25 cellular contexts compared by ENCODE assay signal in the genomic region with DNA sequence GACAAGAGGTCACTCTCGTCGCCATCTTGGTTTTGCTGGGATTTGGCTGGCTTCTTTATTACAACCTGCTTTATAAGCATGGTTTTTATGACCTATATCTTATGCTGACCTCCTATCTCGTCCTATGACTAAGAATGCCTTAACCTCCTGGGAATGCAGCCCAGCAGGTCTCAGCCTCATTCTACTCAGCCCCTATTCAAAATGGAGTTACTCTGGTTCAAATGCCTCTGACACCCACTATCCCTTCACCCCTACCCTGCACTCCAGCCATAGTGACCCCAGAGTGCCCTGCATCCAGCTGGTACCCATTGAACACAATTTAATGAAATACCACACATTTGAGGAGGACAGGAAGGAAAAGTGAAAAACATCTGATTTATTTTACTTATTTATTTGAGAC. TPM values are rescaled to one million over a fixed set of nuclear protein-coding genes. Genes with fewer than 3 reads are reported as not detected.
DNase-seq lines count a peak whose midpoint lies in the region; ATAC-seq, FAIRE-seq and TF ChIP-seq lines count a peak whose summit lies in the region.
"Had no signal": no experiment of that assay in that cellular context is flagged by ENCODE, and none has a peak within 500 bp of the region (broad histone marks: within the 10 kb centered on the region; RNA-seq: fewer than 3 reads in every experiment).

No MANE protein-coding gene starts in this region.

- no peak overlapping the region for H2AFZ ChIP-seq in K562 (ENCODE audit: low read depth, low read length)
- H2AFZ ChIP-seq: GM23338 had no signal

- no peak for TF ChIP-seq RAD21 in K562 (CRISPR knock-in tag; conservative IDR thresholded peaks at IDR 0.05 in 1 of 2, IDR thresholded peaks at IDR 0.05 in 1 of 2)

- TF ChIP-seq POLR2A in K562 (conservative IDR thresholded peaks at IDR 0.05) (no peak), uterus (IDR thresholded peaks at IDR 0.05) (no peak)

- H3K27me3 ChIP-seq in K562 (ENCODE audit: control insufficient read depth in 2 of 2, insufficient read depth in 2 of 2, low read length in 2 of 2) = no peaks in the 10 kb centered on the region
- no peaks in the 10 kb centered on the region for H3K27me3 ChIP-seq in uterus
- H3K27me3 ChIP-seq in left lung = no peaks in the 10 kb centered on the region
- H3K27me3 ChIP-seq: BLaER1 had no signal

- no peaks in the 10 kb centered on the region for H3K9me3 Mint-ChIP-seq in activated naive CD4-positive, alpha-beta T cell treated with anti-CD3 and anti-CD28 coated beads, Interleukin-2, amount 50 U/mL, for 24 hours
- H3K9me3 Mint-ChIP-seq in naive B cell = peaks cover 0 to 1% (median 0%) of the 10 kb centered on the region in 7 donors
- H3K9me3 Mint-ChIP-seq: CD4-positive, alpha-beta T cell; CD8-positive, alpha-beta memory T cell; H9 had no signal

- in situ Hi-C loops in K562 (cut with MboI) = no loop called here

- H3K4me1 Mint-ChIP-seq in activated naive CD4-positive, alpha-beta T cell treated with anti-CD3 and anti-CD28 coated beads, Interleukin-2, amount 50 U/mL, for 24 hours = peaks cover 20% of the 10 kb centered on the region
- peaks cover 26 to 43% (median 31%) of the 10 kb centered on the region in 3 donors for H3K4me1 Mint-ChIP-seq in naive B cell
- H3K4me1 Mint-ChIP-seq: GM23338, H9 had no signal

- H3K4me3 Mint-ChIP-seq in activated naive CD4-positive, alpha-beta T cell treated with anti-CD3 and anti-CD28 coated beads, Interleukin-2, amount 50 U/mL, for 24 hours = no peak overlapping the region
- no peak overlapping the region for H3K4me3 Mint-ChIP-seq in naive B cell
- H3K4me3 Mint-ChIP-seq: B cell; CD4-positive, alpha-beta T cell; CD8-positive, alpha-beta memory T cell; GM23338; H9 had no signal

- ATAC-seq in K562 (no peak), naive B cell (ENCODE audit: low read depth in 2 of 2) (no peak), left lung (no peak), HG02884 (IDR thresholded peaks at IDR 0.05; ENCODE audit: unreplicated experiment) (no peak)
- ATAC-seq: GM23338, HCT116 had no signal

- H3K4me3 ChIP-seq in K562 (no peak overlapping the region), uterus (no peak overlapping the region), left lung (no peak overlapping the region)
- H3K4me3 ChIP-seq: BLaER1, GM23338 had no signal

- no peaks in the 10 kb centered on the region for H3K27me3 Mint-ChIP-seq in activated naive CD4-positive, alpha-beta T cell treated with anti-CD3 and anti-CD28 coated beads, Interleukin-2, amount 50 U/mL, for 24 hours
- no peaks in the 10 kb centered on the region for H3K27me3 Mint-ChIP-seq in naive B cell
- H3K27me3 Mint-ChIP-seq: B cell; CD4-positive, alpha-beta T cell; CD8-positive, alpha-beta memory T cell had no signal

- no peaks in the 10 kb centered on the region for H3K36me3 ChIP-seq in K562 (ENCODE audit: control insufficient read depth, insufficient read depth, low read length)
- H3K36me3 ChIP-seq in uterus = no peaks in the 10 kb centered on the region
- H3K36me3 ChIP-seq in left lung = no peaks in the 10 kb centered on the region

- H3K27ac ChIP-seq in K562 (ENCODE audit: extremely low read depth, low read depth, low read length) (no peak overlapping the region), uterus (no peak overlapping the region), left lung (no peak overlapping the region)
- H3K27ac ChIP-seq: 22Rv1, BLaER1, C4-2B had no signal

- H4K20me1 ChIP-seq in K562 (replicated peaks; ENCODE audit: control insufficient read depth, insufficient read depth, low read length) = no peaks in the 10 kb centered on the region
- H4K20me1 ChIP-seq: BLaER1 had no signal

- H3K27ac Mint-ChIP-seq in activated naive CD4-positive, alpha-beta T cell treated with anti-CD3 and anti-CD28 coated beads, Interleukin-2, amount 50 U/mL, for 24 hours = peak overlapping the region; percentile 4
- peak overlapping the region in 4 of 6 donors; percentile 47 to 90 (median 65) for H3K27ac Mint-ChIP-seq in naive B cell
- H3K27ac Mint-ChIP-seq: B cell; CD4-positive, alpha-beta T cell; GM23338; H9 had no signal

- TF ChIP-seq EP300 in K562 (IDR thresholded peaks at IDR 0.05; ENCODE audit: low read length) = no peak

- FAIRE-seq in K562 (lab: Jason Lieb, UNC) = no peak
- FAIRE-seq: A204.1, D721Med, GM12891, GM18507 had no signal

- H3K79me2 ChIP-seq in K562 (ENCODE audit: control insufficient read depth, insufficient read depth, low read length) = no peaks in the 10 kb centered on the region

- POLR2A ChIA-PET in K562 (lab: Yijun Ruan, JAX) = interaction anchor here (1.2 kb wide), 1 partner anchor 137 kb away, joined by 3 read pairs; no protein-coding TSS in a partner anchor

- intact Hi-C loops in K562 (cut with micrococcal nuclease) (loop anchor here (2.0 to 5.0 kb wide), 3 partner anchors 25 to 295 kb away; no protein-coding TSS in a partner anchor), uterus (cut with DNase I; ENCODE audit: low total_unique reads) (no loop called here), left lung (cut with DNase I) (no loop called here)

- DNase-seq in activated naive CD4-positive, alpha-beta T cell treated with Interleukin-2 at 50 U/mL for 16 hours = no peak
- DNase-seq in K562 (ENCODE audit: extremely low read depth in 1 of 4, low spot score in 3 of 4) (no peak), naive B cell (no peak), uterus (no peak), NCI-H1092 treated with DMSO at 0.1 percent for 48 hours (lab: John Stamatoyannopoulos, UW) (no peak), left lung (no peak)
- DNase-seq: CD4-positive, alpha-beta T cell; CD8-positive, alpha-beta memory T cell; DMS 273 treated with DMSO at 0.1 percent for 48 hours; DMS79; EL; GDM1; H9 had no signal

- 57% methylated on average over 3 of the region's 3 CpGs for WGBS in K562 (ENCODE audit: insufficient coverage, low coverage, missing lambda C conversion rate)

- TF ChIP-seq CTCF in K562 (IDR thresholded peaks at IDR 0.05 in 2 of 3, conservative IDR thresholded peaks at IDR 0.05 in 1 of 3; ENCODE audit: insufficient read depth in 2 of 3, low read depth in 1 of 3, low read length in 3 of 3) (no peak), uterus (IDR thresholded peaks at IDR 0.05) (no peak), left lung (IDR thresholded peaks at IDR 0.05) (no peak)

- no peaks in the 10 kb centered on the region for H3K9me3 ChIP-seq in K562 (replicated peaks; ENCODE audit: control insufficient read depth, insufficient read depth, low read depth, low read length)
- no peaks in the 10 kb centered on the region for H3K9me3 ChIP-seq in uterus
- no peaks in the 10 kb centered on the region for H3K9me3 ChIP-seq in left lung
- H3K9me3 ChIP-seq: BLaER1 had no signal

- CTCF ChIA-PET in K562 (lab: Yijun Ruan, JAX; ENCODE audit: low intra/inter-chr PET ratio) = interaction anchor here (1.1 to 3.2 kb wide), 3 partner anchors 135 to 202 kb away, joined by 3 to 30 read pairs (median 18); a partner anchor contains a TSS

- H3K36me3 Mint-ChIP-seq in activated naive CD4-positive, alpha-beta T cell treated with anti-CD3 and anti-CD28 coated beads, Interleukin-2, amount 50 U/mL, for 24 hours = peaks cover 1% of the 10 kb centered on the region
- no peaks in the 10 kb centered on the region for H3K36me3 Mint-ChIP-seq in naive B cell

- no peaks in the 10 kb centered on the region for H3K9me1 ChIP-seq in K562 (ENCODE audit: control insufficient read depth, insufficient read depth, low read length)

- H3K4me1 ChIP-seq in K562 (replicated peaks in 1 of 2; ENCODE audit: control insufficient read depth in 2 of 2, insufficient read depth in 2 of 2, low read length in 2 of 2) (no peaks in the 10 kb centered on the region), uterus (no peaks in the 10 kb centered on the region), left lung (peaks cover 0 to 14% of the 10 kb centered on the region in 2 donors)
- H3K4me1 ChIP-seq: BLaER1 had no signal

- no peak overlapping the region for H3K9ac ChIP-seq in K562 (ENCODE audit: insufficient read depth in 1 of 2, low read depth in 2 of 2, low read length in 2 of 2)
- H3K9ac ChIP-seq: BLaER1 had no signal

- H3K4me2 ChIP-seq in K562 (ENCODE audit: insufficient read depth, low read length) = no peak overlapping the region
- H3K4me2 ChIP-seq: BLaER1, GM23338 had no signal

- no TSS peak for BruUV-seq in K562 (replicated peaks; lab: Mats Ljungman, UMichigan)

RNA-seq across cellular contexts. Expression of a gene that starts 23.4 kb away (rescaled TPM):
- 16.8 and 19.9 TPM in 2 replicates for total RNA-seq in K562 (2011; cell fraction: chromatin; rRNA removed; ENCODE audit: low replicate concordance)
- 13.3 and 14.7 TPM in 2 replicates for total RNA-seq in K562 (2011; cell fraction: nucleolus; rRNA removed)
- total RNA-seq in K562 (2011; cell fraction: nucleoplasm; rRNA removed) = 20.2 and 22.2 TPM in 2 replicates
- total RNA-seq in K562 (2014; rRNA removed) (18.8 and 20.9 TPM in 2 replicates), K562 (2014; rRNA removed; fragmentation: Illumina TruSeq; extraction: Trizol) (32.8 and 38.7 TPM in 2 replicates), K562 (2015; rRNA removed; fragmentation: Illumina TruSeq; extraction: Trizol) (32.2 and 33.9 TPM in 2 replicates), K562 (2021) (19.9 and 21.6 TPM in 2 replicates), uterus (10 to 100 TPM in 3 of 4 donors, 1 to 10 TPM in 1; 2.0 to 61.7 (median 25.9) TPM), left lung (10 to 100 TPM; 14.7 to 16.1 TPM)
- polyA plus RNA-seq in K562 (2011; rRNA removed) (24.9 and 28.3 TPM in 2 replicates), K562 (2014; fragmentation: Illumina TruSeq; extraction: Trizol) (26.8 and 34.5 TPM in 2 replicates), K562 (2014; fragmentation: Nextera tagmentation; extraction: Ambion mirVana) (10 to 100 TPM; 44.1 to 61.5 TPM), K562 (2014; rRNA removed) (23.5 and 39.6 TPM in 2 replicates), naive B cell (ENCODE audit: low read depth in 6 of 6) (10 to 100 TPM; 15.1 to 25.1 (median 17.0) TPM)
- 19.2 and 21.8 TPM in 2 replicates for polyA plus RNA-seq in K562 (2011; cell fraction: cytosol; rRNA removed)
- polyA plus RNA-seq in K562 (2011; cell fraction: nucleus; rRNA removed) = 9.8 and 10.3 TPM in 2 replicates
- 20.3 and 21.8 TPM in 2 replicates for polyA plus RNA-seq in K562 (2012)
- 30.4 and 36.7 TPM in 2 replicates for polyA minus RNA-seq in K562 (2011; rRNA and poly(A)+ RNA removed)
- polyA minus RNA-seq in K562 (2011; cell fraction: cytosol; rRNA and poly(A)+ RNA removed) = 9.5 and 10.0 TPM in 2 replicates
- 9.7 and 11.9 TPM in 2 replicates for polyA minus RNA-seq in K562 (2011; cell fraction: nucleus; rRNA and poly(A)+ RNA removed)

RNA-seq across cellular contexts. Expression of a gene that starts 23.4 kb away (rescaled TPM):
- total RNA-seq in K562 (2011; cell fraction: chromatin; rRNA removed; ENCODE audit: low replicate concordance) = 7.2 and 11.4 TPM in 2 replicates
- total RNA-seq in K562 (2011; cell fraction: nucleolus; rRNA removed) = 5.0 and 7.5 TPM in 2 replicates
- total RNA-seq in K562 (2011; cell fraction: nucleoplasm; rRNA removed) = 10.2 and 14.3 TPM in 2 replicates
- 26.8 and 32.4 TPM in 2 replicates for total RNA-seq in K562 (2014; rRNA removed)
- total RNA-seq in K562 (2014; rRNA removed; fragmentation: Illumina TruSeq; extraction: Trizol) = 21.6 and 22.8 TPM in 2 replicates
- total RNA-seq in K562 (2015; rRNA removed; fragmentation: Illumina TruSeq; extraction: Trizol) = 20.8 and 22.7 TPM in 2 replicates
- total RNA-seq in K562 (2021) = 20.4 and 21.9 TPM in 2 replicates
- polyA plus RNA-seq in K562 (2011; rRNA removed) = 16.8 and 19.5 TPM in 2 replicates
- polyA plus RNA-seq in K562 (2011; cell fraction: cytosol; rRNA removed) = 18.2 and 19.9 TPM in 2 replicates
- polyA plus RNA-seq in K562 (2011; cell fraction: nucleus; rRNA removed) = 9.4 and 10.7 TPM in 2 replicates
- 16.7 and 18.2 TPM in 2 replicates for polyA plus RNA-seq in K562 (2012)
- polyA plus RNA-seq in K562 (2014; fragmentation: Illumina TruSeq; extraction: Trizol) = 20.7 and 22.6 TPM in 2 replicates
- 10 to 100 TPM in 1 of 2 experiments, 1 to 10 TPM in 1; 7.0 to 10.9 TPM for polyA plus RNA-seq in K562 (2014; fragmentation: Nextera tagmentation; extraction: Ambion mirVana)
- polyA plus RNA-seq in K562 (2014; rRNA removed) = 19.0 and 22.0 TPM in 2 replicates
- 27.8 and 31.9 TPM in 2 replicates for polyA minus RNA-seq in K562 (2011; rRNA and poly(A)+ RNA removed)
- 19.7 and 21.1 TPM in 2 replicates for polyA minus RNA-seq in K562 (2011; cell fraction: cytosol; rRNA and poly(A)+ RNA removed)
- 8.9 and 10.6 TPM in 2 replicates for polyA minus RNA-seq in K562 (2011; cell fraction: nucleus; rRNA and poly(A)+ RNA removed)
- 1 to 10 TPM; 3.8 to 9.4 (median 6.8) TPM for polyA plus RNA-seq in naive B cell (ENCODE audit: low read depth in 6 of 6)
- 10 to 100 TPM in 3 of 4 donors, 1 to 10 TPM in 1; 2.3 to 18.3 (median 15.6) TPM for total RNA-seq in uterus
- 10 to 100 TPM; 21.3 to 23.0 TPM for total RNA-seq in left lung
